In the genomic region with DNA sequence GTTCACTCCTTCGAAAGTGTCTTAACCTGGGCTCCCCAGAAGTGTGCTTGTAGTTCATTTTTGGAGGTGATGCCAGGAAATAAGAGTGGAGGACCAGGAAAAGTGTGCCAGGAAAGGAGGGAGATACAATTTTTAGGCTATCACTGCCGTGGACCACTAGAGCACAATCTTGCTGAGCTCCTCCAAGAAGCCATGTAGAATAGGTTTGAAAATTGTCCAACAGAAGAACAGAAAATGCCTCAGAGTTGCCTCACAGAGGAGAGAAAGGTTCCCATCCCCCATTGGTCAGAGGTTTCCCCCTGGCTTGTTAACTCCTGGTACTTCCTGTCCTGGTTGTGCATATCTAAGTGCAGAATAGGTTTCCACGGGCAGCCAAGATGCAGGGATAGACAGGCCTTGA, we compare ENCODE assay signal across 23 cellular contexts.
"Had no signal": no experiment of that assay in that cellular context is flagged by ENCODE, and none has a peak within 500 bp of the region (broad histone marks: within the 10 kb centered on the region; RNA-seq: fewer than 3 reads in every experiment).

No MANE protein-coding gene starts in this region.

- H3K27ac Mint-ChIP-seq: activated CD4-positive, alpha-beta memory T cell treated with anti-CD3 and anti-CD28 coated beads, Interleukin-2, amount 10 ng/mL, durations not matched to agents 7 days and 5 days; activated CD4-positive, alpha-beta T cell treated with anti-CD3 and anti-CD28 coated beads for 36 hours; activated naive CD4-positive, alpha-beta T cell treated with anti-CD3 and anti-CD28 coated beads for 36 hours; activated naive CD8-positive, alpha-beta T cell treated with anti-CD3 and anti-CD28 coated beads for 36 hours; activated T-helper 17 cell treated with anti-CD3 and anti-CD28 coated beads, Interleukin-2, amount 50 U/mL, for 72 hours had no signal

- H3K27me3 ChIP-seq: brain microvascular endothelial cell had no signal

- H3K9me3 Mint-ChIP-seq: activated CD4-positive, alpha-beta memory T cell treated with anti-CD3 and anti-CD28 coated beads, Interleukin-2, amount 10 ng/mL, durations not matched to agents 7 days and 5 days had no signal

- H3K4me3 Mint-ChIP-seq: activated CD4-positive, alpha-beta memory T cell treated with anti-CD3 and anti-CD28 coated beads, Interleukin-2, amount 10 ng/mL, durations not matched to agents 7 days and 5 days; activated CD4-positive, alpha-beta T cell treated with anti-CD3 and anti-CD28 coated beads for 36 hours; activated naive CD4-positive, alpha-beta T cell treated with anti-CD3 and anti-CD28 coated beads for 36 hours; activated naive CD8-positive, alpha-beta T cell treated with anti-CD3 and anti-CD28 coated beads for 36 hours; activated T-helper 17 cell treated with anti-CD3 and anti-CD28 coated beads, Interleukin-2, amount 50 U/mL, for 72 hours had no signal

- H3K27me3 Mint-ChIP-seq: activated CD4-positive, alpha-beta memory T cell treated with anti-CD3 and anti-CD28 coated beads, Interleukin-2, amount 10 ng/mL, durations not matched to agents 7 days and 5 days; activated CD4-positive, alpha-beta T cell treated with anti-CD3 and anti-CD28 coated beads for 36 hours; activated naive CD8-positive, alpha-beta T cell treated with anti-CD3 and anti-CD28 coated beads for 36 hours; activated T-helper 17 cell treated with anti-CD3 and anti-CD28 coated beads, Interleukin-2, amount 50 U/mL, for 72 hours had no signal

- DNase-seq: activated CD4-positive, alpha-beta memory T cell treated with anti-CD3 and anti-CD28 coated beads, Interleukin-2, amount 10 ng/mL, durations not matched to agents 7 days and 5 days; activated CD4-positive, alpha-beta T cell treated with anti-CD3 and anti-CD28 coated beads for 36 hours; activated CD4-positive, alpha-beta T cell treated with anti-CD3 and anti-CD28 coated beads, Interleukin-2, amount 50 U/mL, for 1 hour; activated gamma-delta T cell; activated naive CD4-positive, alpha-beta T cell treated with anti-CD3 and anti-CD28 coated beads for 36 hours; activated naive CD8-positive, alpha-beta T cell treated with anti-CD3 and anti-CD28 coated beads for 36 hours; activated T-cell treated with anti-CD3 and anti-CD28 coated beads for 4 hours; activated T-cell treated with anti-CD3 and anti-CD28 coated beads, Interleukin-2, amount 50 U/mL, for 48 hours; brain microvascular endothelial cell; cerebellar nuclear complex; Karpas-422; NCI-H1092; NCI-H1417; NCI-H1930; NCI-H2171; NCI-H2227 treated with DMSO at 0.1 percent for 48 hours; NCI-H446 treated with DMSO at 0.1 percent for 48 hours; NCI-H524 treated with DMSO at 0.1 percent for 48 hours; NCI-H82; RPMI8226; SK-N-SH; T-helper 1 cell had no signal

- H3K4me1 Mint-ChIP-seq: activated CD4-positive, alpha-beta memory T cell treated with anti-CD3 and anti-CD28 coated beads, Interleukin-2, amount 10 ng/mL, durations not matched to agents 7 days and 5 days; activated CD4-positive, alpha-beta T cell treated with anti-CD3 and anti-CD28 coated beads for 36 hours; activated naive CD8-positive, alpha-beta T cell treated with anti-CD3 and anti-CD28 coated beads for 36 hours; activated T-helper 17 cell treated with anti-CD3 and anti-CD28 coated beads, Interleukin-2, amount 50 U/mL, for 72 hours had no signal

- H3K36me3 ChIP-seq: brain microvascular endothelial cell had no signal
